ENCODE assay signal across 1 cellular context in the genomic region with DNA sequence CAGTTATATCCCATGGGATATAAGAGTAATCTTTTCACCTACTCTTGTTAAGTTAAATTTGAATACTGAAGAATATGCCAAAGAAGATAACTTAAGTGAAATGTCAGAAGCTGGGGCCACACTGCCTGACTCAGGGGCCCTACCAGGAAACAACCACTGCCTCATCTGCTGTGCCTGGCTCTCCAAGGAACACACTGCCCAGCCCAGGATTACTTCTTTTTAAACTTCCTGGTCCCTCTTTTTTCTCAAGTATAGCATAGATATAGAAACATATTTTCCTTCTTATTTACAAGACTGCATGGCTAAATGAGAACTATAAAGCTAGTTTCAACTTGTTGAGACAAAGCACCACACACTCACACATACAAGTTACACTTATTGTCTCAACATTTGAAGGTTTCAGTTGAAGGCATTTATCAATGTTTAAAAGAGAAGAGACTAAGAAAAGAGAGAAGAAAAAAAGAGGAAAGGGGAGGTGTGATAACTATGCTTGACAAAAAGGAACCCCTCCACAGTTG.
TF ChIP-seq lines count a peak whose summit lies in the region.

No MANE protein-coding gene starts in this region.

TF ChIP-seq in A549, 52 proteins besides CTCF, POLR2A, EP300 and RAD21 (continued from another document):
- TF ChIP-seq, protein P1, sequence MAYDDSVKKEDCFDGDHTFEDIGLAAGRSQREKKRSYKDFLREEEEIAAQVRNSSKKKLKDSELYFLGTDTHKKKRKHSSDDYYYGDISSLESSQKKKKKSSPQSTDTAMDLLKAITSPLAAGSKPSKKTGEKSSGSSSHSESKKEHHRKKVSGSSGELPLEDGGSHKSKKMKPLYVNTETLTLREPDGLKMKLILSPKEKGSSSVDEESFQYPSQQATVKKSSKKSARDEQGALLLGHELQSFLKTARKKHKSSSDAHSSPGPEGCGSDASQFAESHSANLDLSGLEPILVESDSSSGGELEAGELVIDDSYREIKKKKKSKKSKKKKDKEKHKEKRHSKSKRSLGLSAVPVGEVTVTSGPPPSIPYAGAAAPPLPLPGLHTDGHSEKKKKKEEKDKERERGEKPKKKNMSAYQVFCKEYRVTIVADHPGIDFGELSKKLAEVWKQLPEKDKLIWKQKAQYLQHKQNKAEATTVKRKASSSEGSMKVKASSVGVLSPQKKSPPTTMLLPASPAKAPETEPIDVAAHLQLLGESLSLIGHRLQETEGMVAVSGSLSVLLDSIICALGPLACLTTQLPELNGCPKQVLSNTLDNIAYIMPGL (CRISPR knock-in tag; IDR thresholded peaks at IDR 0.05; ENCODE audit: borderline replicate concordance), result no peak
- TF ChIP-seq BHLHE40 (IDR thresholded peaks at IDR 0.05; ENCODE audit: low read depth, low read length), result no peak
- TF ChIP-seq NR3C1 (IDR thresholded peaks at IDR 0.05), result no peak
- TF ChIP-seq FOXS1 (CRISPR knock-in tag; IDR thresholded peaks at IDR 0.05), result no peak
- TF ChIP-seq SREBF2 (IDR thresholded peaks at IDR 0.05), result no peak
- no peak for TF ChIP-seq CEBPB (IDR thresholded peaks at IDR 0.05)
